16 cellular contexts compared by ENCODE assay signal in the genomic region with DNA sequence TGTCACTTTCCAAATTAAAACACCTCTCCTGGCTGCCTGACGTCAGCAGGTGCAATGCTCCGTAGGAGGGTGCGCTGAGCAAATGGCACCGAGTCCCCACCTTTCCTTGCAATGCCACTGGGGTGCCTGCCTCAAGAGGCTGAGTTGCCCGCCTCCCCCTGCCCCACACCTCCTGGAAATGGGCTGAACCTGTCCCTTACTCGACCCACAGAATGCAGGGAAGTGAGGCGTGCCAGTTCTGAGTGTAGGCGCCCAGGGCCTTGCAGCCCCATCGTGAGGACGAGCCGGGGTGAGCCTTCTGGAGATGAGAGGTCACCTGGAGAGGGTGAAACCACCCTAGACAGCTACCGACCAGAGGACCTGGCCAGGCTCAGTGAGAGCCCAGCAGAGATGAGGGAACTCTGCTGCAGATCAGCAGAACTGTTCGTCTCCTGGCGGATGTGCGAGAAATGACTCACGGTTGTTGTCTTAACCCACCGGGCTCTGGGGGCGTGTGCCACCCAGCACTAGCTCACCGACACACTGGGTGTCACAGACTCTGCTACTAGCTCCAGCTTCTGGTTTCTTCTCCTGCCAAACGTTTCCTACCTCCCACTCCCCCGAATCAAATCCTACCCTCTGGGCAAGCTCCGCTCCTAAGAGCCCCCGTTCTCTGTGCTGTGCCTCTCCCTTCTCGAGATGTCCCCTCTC.
DNase-seq lines count a peak whose midpoint lies in the region; ATAC-seq and FAIRE-seq lines count a peak whose summit lies in the region.
"Had no signal": no experiment of that assay in that cellular context is flagged by ENCODE, and none has a peak within 500 bp of the region (broad histone marks: within the 10 kb centered on the region; RNA-seq: fewer than 3 reads in every experiment).

No MANE protein-coding gene starts in this region.

- DNase-seq in stimulated activated CD4-positive, alpha-beta T cell treated with anti-CD3 and anti-CD28 coated beads, Interleukin-4, amount 100 ng/mL, for 1 hour = peak; percentile 16
- no peak for DNase-seq in stimulated activated CD4-positive, alpha-beta T cell treated with anti-CD3 and anti-CD28 coated beads, Interleukin-4, amount 100 ng/mL, for 4 hours
- DNase-seq in RCC 7860 (ENCODE audit: low spot score) = peak; percentile 7
- peak; percentile 33 for DNase-seq in kidney glomerular epithelial cell (lab: John Stamatoyannopoulos, UW)
- DNase-seq in urothelium cell line (ENCODE audit: low spot score) = peak; percentile 70
- no peak for DNase-seq in D341Med (ENCODE audit: low spot score)
- DNase-seq: activated T-cell treated with anti-CD3 and anti-CD28 coated beads for 4 hours, adrenal gland, DMS153, left cardiac atrium, midbrain, NCI-H1105 treated with DMSO at 0.1 percent for 48 hours, NCI-H2171 treated with DMSO at 0.1 percent for 48 hours, NCI-H82 had no signal

- FAIRE-seq in RCC 7860 (lab: Jason Lieb, UNC) (no peak), urothelium cell line (lab: Jason Lieb, UNC) (no peak)

- ATAC-seq in HG03175 (IDR thresholded peaks at IDR 0.05; ENCODE audit: unreplicated experiment) (no peak), GM19328 (IDR thresholded peaks at IDR 0.05; ENCODE audit: unreplicated experiment) (no peak)
- ATAC-seq: left cardiac atrium had no signal

Comparison
In these comparisons a context has a peak if more than half of its experiments do, and no peak if none do; other contexts are left out.
1. DNase-seq: peak in stimulated activated CD4-positive, alpha-beta T cell treated with anti-CD3 and anti-CD28 coated beads, Interleukin-4, amount 100 ng/mL, for 1 hour (single experiment), RCC 7860 (single experiment), kidney glomerular epithelial cell (single experiment) and urothelium cell line (single experiment); none in stimulated activated CD4-positive, alpha-beta T cell treated with anti-CD3 and anti-CD28 coated beads, Interleukin-4, amount 100 ng/mL, for 4 hours (0 of 2) and D341Med (single experiment).